In the genomic region with DNA sequence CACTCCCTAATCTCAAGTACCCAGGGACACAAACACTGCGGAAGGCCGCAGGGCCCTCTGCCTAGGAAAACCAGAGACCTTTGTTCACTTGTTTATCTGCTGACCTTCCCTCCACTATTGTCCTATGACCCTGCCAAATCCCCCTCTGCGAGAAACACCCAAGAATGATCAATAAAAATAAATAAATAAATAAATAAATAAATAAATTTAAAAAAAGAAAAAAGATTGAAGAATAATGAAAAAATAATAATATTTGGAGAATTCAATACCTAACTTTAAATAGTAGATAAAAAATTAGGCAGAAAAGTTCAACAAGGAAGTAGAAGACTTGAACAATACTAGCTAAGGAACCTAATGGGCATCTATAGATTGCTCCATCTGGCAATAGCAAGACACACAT, we compare ENCODE assay signal across 2 cellular contexts. TPM values are rescaled to one million over a fixed set of nuclear protein-coding genes. Genes with fewer than 3 reads are reported as not detected.
"Had no signal": no experiment of that assay in that cellular context is flagged by ENCODE, and none has a peak within 500 bp of the region (broad histone marks: within the 10 kb centered on the region; RNA-seq: fewer than 3 reads in every experiment).

No MANE protein-coding gene starts in this region.

RNA-seq across cellular contexts. Expression of a gene that starts 55.2 kb away (rescaled TPM):
- total RNA-seq: HT-29, HT1080 had no signal
